ENCODE assay signal across 25 cellular contexts in genomic region chr7:95863623-95864022, GRCh38.
"Had no signal": no experiment of that assay in that cellular context is flagged by ENCODE, and none has a peak within 500 bp of the region (broad histone marks: within the 10 kb centered on the region; RNA-seq: fewer than 3 reads in every experiment).

No MANE protein-coding gene starts in this region.

- H3K9me3 ChIP-seq: neutrophil, transverse colon, upper lobe of right lung, vagina had no signal

- H3K4me3 ChIP-seq: coronary artery, esophagus muscularis mucosa, lung, spleen, transverse colon, upper lobe of right lung, vagina had no signal

- DNase-seq: dermis blood vessel endothelial cell; effector memory CD4-positive, alpha-beta T cell; hypothalamus; immature natural killer cell; islet precursor cell; kidney glomerular epithelial cell; naive B cell; spleen; stimulated activated naive B cell treated with anti-CD40 and anti-IgM and Interleukin-4, amounts not matched to agents 10 μg/mL and 1 μg/mL and 100 μg/mL, for 72 hours; transverse colon; upper lobe of right lung had no signal

- H3K4me1 ChIP-seq: esophagus muscularis mucosa, parathyroid adenoma, spleen, transverse colon, upper lobe of right lung, vagina had no signal

- H3K27ac ChIP-seq: coronary artery, esophagus muscularis mucosa, neutrophil, parathyroid adenoma, spleen, transverse colon, upper lobe of right lung, vagina had no signal

- H3K27me3 ChIP-seq: esophagus muscularis mucosa, neutrophil, spleen, transverse colon, upper lobe of right lung, vagina had no signal

- H3K4me1 Mint-ChIP-seq: immature natural killer cell; memory B cell; naive B cell; neural crest cell; stimulated activated naive B cell treated with anti-CD40 and anti-IgM and Interleukin-4, amounts not matched to agents 10 μg/mL and 1 μg/mL and 100 μg/mL, for 72 hours had no signal

- H3K9me3 Mint-ChIP-seq: natural killer cell treated with Interleukin-12 subunit alpha and Interleukin-12 subunit beta and Interleukin-15 and Interleukin-18, amount 100 ng/mL, for 72 hours; neural crest cell had no signal

- H3K36me3 Mint-ChIP-seq: immature natural killer cell; memory B cell; natural killer cell treated with Interleukin-12 subunit alpha and Interleukin-12 subunit beta and Interleukin-15 and Interleukin-18, amount 100 ng/mL, for 72 hours; stimulated activated naive B cell treated with anti-CD40 and anti-IgM and Interleukin-4, amounts not matched to agents 10 μg/mL and 1 μg/mL and 100 μg/mL, for 72 hours had no signal

- H3K27me3 Mint-ChIP-seq: progenitor cell of endocrine pancreas; stimulated activated naive CD8-positive, alpha-beta T cell treated with anti-CD3 and anti-CD28 coated beads, Interleukin-15, Interleukin-2, amounts not matched to agents 100 ng/mL and 50 ng/mL, for 24 hours had no signal

- ATAC-seq: natural killer cell treated with Interleukin-12 subunit alpha and Interleukin-12 subunit beta and Interleukin-15 and Interleukin-18, amount 100 ng/mL, for 72 hours; sciatic nerve; stimulated activated naive B cell treated with anti-CD40 and anti-IgM and Interleukin-4, amounts not matched to agents 10 μg/mL and 1 μg/mL and 100 μg/mL, for 72 hours; upper lobe of right lung had no signal

- H3K36me3 ChIP-seq: esophagus muscularis mucosa, neutrophil, spleen, transverse colon, upper lobe of right lung, vagina had no signal

- H3K4me3 Mint-ChIP-seq: immature natural killer cell; memory B cell; naive B cell; natural killer cell treated with Interleukin-12 subunit alpha and Interleukin-12 subunit beta and Interleukin-15 and Interleukin-18, amount 100 ng/mL, for 72 hours; neural crest cell; stimulated activated naive B cell treated with anti-CD40 and anti-IgM and Interleukin-4, amounts not matched to agents 10 μg/mL and 1 μg/mL and 100 μg/mL, for 72 hours; stimulated activated naive CD8-positive, alpha-beta T cell treated with anti-CD3 and anti-CD28 coated beads, Interleukin-15, Interleukin-2, amounts not matched to agents 100 ng/mL and 50 ng/mL, for 24 hours had no signal

- H3K79me2 ChIP-seq: parathyroid adenoma had no signal

- FAIRE-seq: endothelial cell of umbilical vein, frontal cortex had no signal

- H3K27ac Mint-ChIP-seq: immature natural killer cell; memory B cell; naive B cell; natural killer cell treated with Interleukin-12 subunit alpha and Interleukin-12 subunit beta and Interleukin-15 and Interleukin-18, amount 100 ng/mL, for 72 hours; progenitor cell of endocrine pancreas; stimulated activated naive B cell treated with anti-CD40 and anti-IgM and Interleukin-4, amounts not matched to agents 10 μg/mL and 1 μg/mL and 100 μg/mL, for 72 hours; stimulated activated naive CD8-positive, alpha-beta T cell treated with anti-CD3 and anti-CD28 coated beads, Interleukin-15, Interleukin-2, amounts not matched to agents 100 ng/mL and 50 ng/mL, for 24 hours had no signal

- H3K9ac ChIP-seq: parathyroid adenoma had no signal

- H2AFZ ChIP-seq: parathyroid adenoma had no signal
